In genomic region chr11:6638437-6638836, GRCh38 we compare ENCODE assay signal across 1 cellular context.
TF ChIP-seq lines count a peak whose summit lies in the region.

No MANE protein-coding gene starts in this region.

TF ChIP-seq in IMR-90, 13 proteins besides CTCF, POLR2A, EP300 and RAD21:
- TF ChIP-seq NFE2L2 (IDR thresholded peaks at IDR 0.05; ENCODE audit: low read depth, low read length) (no peak), RFX5 (IDR thresholded peaks at IDR 0.05; ENCODE audit: low read depth, low read length) (no peak), USF2 (IDR thresholded peaks at IDR 0.05; ENCODE audit: low read depth, low read length) (no peak), ELK1 (IDR thresholded peaks at IDR 0.05; ENCODE audit: borderline replicate concordance, low read depth, low read length) (no peak), FOS (IDR thresholded peaks at IDR 0.05; ENCODE audit: low read depth, low read length) (no peak), MXI1 (IDR thresholded peaks at IDR 0.05; ENCODE audit: borderline replicate concordance, low read depth, low read length) (no peak)
TF ChIP-seq in IMR-90: peak in this region for 0.
